ENCODE assay signal across 15 cellular contexts in genomic region chr6:20915626-20916025, GRCh38.
DNase-seq lines count a peak whose midpoint lies in the region; ATAC-seq, FAIRE-seq and TF ChIP-seq lines count a peak whose summit lies in the region.
"Had no signal": no experiment of that assay in that cellular context is flagged by ENCODE, and none has a peak within 500 bp of the region (broad histone marks: within the 10 kb centered on the region; RNA-seq: fewer than 3 reads in every experiment).

No MANE protein-coding gene starts in this region.

- H3K36me3 ChIP-seq in Karpas-422 (ENCODE audit: insufficient read depth, low read length) (no peaks in the 10 kb centered on the region), K562 (ENCODE audit: control insufficient read depth, insufficient read depth, low read length) (no peaks in the 10 kb centered on the region)

- TF ChIP-seq EP300 in K562 (IDR thresholded peaks at IDR 0.05; ENCODE audit: low read length) = no peak

- H3K27ac Mint-ChIP-seq in natural killer cell = no peak overlapping the region
- H3K27ac Mint-ChIP-seq: CD4-positive, alpha-beta memory T cell; H9 had no signal

- FAIRE-seq in D721Med (lab: Jason Lieb, UNC) (peak; percentile 51), K562 (lab: Jason Lieb, UNC) (no peak), GM12891 (lab: Jason Lieb, UNC) (no peak)
- FAIRE-seq: A204.1 had no signal

- DNase-seq in D721Med (ENCODE audit: insufficient read length, low spot score) (no peak), Karpas-422 (peak; percentile 15), K562 (ENCODE audit: extremely low read depth in 1 of 4, low spot score in 3 of 4) (no peak), natural killer cell (no peak), GM12891 (ENCODE audit: insufficient read length, low spot score) (no peak), HPDE6-E6E7 (ENCODE audit: extremely low spot score) (no peak)
- DNase-seq in stimulated activated CD4-positive, alpha-beta T cell treated with anti-CD3 and anti-CD28 coated beads, Interleukin-4, amount 100 ng/mL, for 24 hours = no peak
- DNase-seq: CD4-positive, alpha-beta memory T cell; DMS79 treated with DMSO at 0.1 percent for 48 hours; GF-D8; GOT3; H9 had no signal

- no peak overlapping the region for H3K9ac ChIP-seq in Karpas-422 (ENCODE audit: low read length)
- no peak overlapping the region for H3K9ac ChIP-seq in K562 (ENCODE audit: insufficient read depth in 1 of 2, low read depth in 2 of 2, low read length in 2 of 2)
- H3K9ac ChIP-seq: BLaER1 had no signal

- H3K36me3 Mint-ChIP-seq in natural killer cell = peaks cover 14% of the 10 kb centered on the region

- no peak for ATAC-seq in K562
- ATAC-seq in natural killer cell = no peak

- H3K27me3 ChIP-seq in Karpas-422 (ENCODE audit: low read length) = no peaks in the 10 kb centered on the region
- H3K27me3 ChIP-seq in K562 (ENCODE audit: control insufficient read depth in 2 of 2, insufficient read depth in 2 of 2, low read length in 2 of 2) = no peaks in the 10 kb centered on the region
- H3K27me3 ChIP-seq: BLaER1 had no signal

- H4K20me1 ChIP-seq in Karpas-422 (ENCODE audit: insufficient read depth, low read depth, low read length) (no peaks in the 10 kb centered on the region), K562 (replicated peaks; ENCODE audit: control insufficient read depth, insufficient read depth, low read length) (no peaks in the 10 kb centered on the region)
- H4K20me1 ChIP-seq: BLaER1 had no signal

- intact Hi-C loops in K562 (cut with micrococcal nuclease) = no loop called here
- intact Hi-C loops in natural killer cell (cut with micrococcal nuclease) = no loop called here

- H3K4me1 Mint-ChIP-seq in natural killer cell = peaks cover 0 to 2% of the 10 kb centered on the region in 2 donors

- no peak for TF ChIP-seq RAD21 in K562 (CRISPR knock-in tag; conservative IDR thresholded peaks at IDR 0.05 in 1 of 2, IDR thresholded peaks at IDR 0.05 in 1 of 2)

- H3K79me2 ChIP-seq in Karpas-422 (ENCODE audit: low read length) (no peaks in the 10 kb centered on the region), K562 (ENCODE audit: control insufficient read depth, insufficient read depth, low read length) (no peaks in the 10 kb centered on the region)

- POLR2A ChIA-PET in K562 (lab: Yijun Ruan, JAX) = no interaction called here

- peaks cover 10% of the 10 kb centered on the region for H3K9me3 ChIP-seq in Karpas-422 (ENCODE audit: low read length)
- no peaks in the 10 kb centered on the region; the same call in 1 of the 2 replicates for H3K9me3 ChIP-seq in K562 (replicated peaks; ENCODE audit: control insufficient read depth, insufficient read depth, low read depth, low read length)

- H3K27ac ChIP-seq in Karpas-422 (ENCODE audit: low read length) = no peak overlapping the region
- no peak overlapping the region for H3K27ac ChIP-seq in K562 (ENCODE audit: extremely low read depth, low read depth, low read length)
- H3K27ac ChIP-seq: BLaER1 had no signal

- no peak overlapping the region for H3K4me3 Mint-ChIP-seq in natural killer cell
- H3K4me3 Mint-ChIP-seq: CD14-positive monocyte; CD4-positive, alpha-beta memory T cell; H9 had no signal

- no peak overlapping the region for H3K4me2 ChIP-seq in Karpas-422 (ENCODE audit: low read depth, low read length, poor library complexity, severe bottlenecking)
- H3K4me2 ChIP-seq in K562 (ENCODE audit: insufficient read depth, low read length) = no peak overlapping the region
- H3K4me2 ChIP-seq: BLaER1 had no signal

- CTCF ChIA-PET in K562 (lab: Yijun Ruan, JAX; ENCODE audit: low intra/inter-chr PET ratio) = no interaction called here

- H3K27me3 Mint-ChIP-seq in natural killer cell (ENCODE audit: low read depth in 2 of 2) = no peaks in the 10 kb centered on the region
- H3K27me3 Mint-ChIP-seq: CD4-positive, alpha-beta memory T cell had no signal

- H3K4me3 ChIP-seq in Karpas-422 (ENCODE audit: low read length) (no peak overlapping the region), K562 (no peak overlapping the region)
- H3K4me3 ChIP-seq: BLaER1 had no signal

- H2AFZ ChIP-seq in Karpas-422 (ENCODE audit: low read length) (no peak overlapping the region), K562 (ENCODE audit: low read depth, low read length) (no peak overlapping the region)

- peaks cover 4% of the 10 kb centered on the region in 2 donors for H3K9me3 Mint-ChIP-seq in natural killer cell

- no peaks in the 10 kb centered on the region for H3K9me1 ChIP-seq in K562 (ENCODE audit: control insufficient read depth, insufficient read depth, low read length)

- no TSS peak for BruUV-seq in K562 (replicated peaks; lab: Mats Ljungman, UMichigan)

- H3K9me2 ChIP-seq in Karpas-422 (replicated peaks; ENCODE audit: insufficient read depth, low read length) = no peaks in the 10 kb centered on the region

- in situ Hi-C loops in K562 (cut with MboI) = no loop called here

- H3K4me1 ChIP-seq in Karpas-422 (ENCODE audit: low read length) (no peaks in the 10 kb centered on the region), K562 (replicated peaks in 1 of 2; ENCODE audit: control insufficient read depth in 2 of 2, insufficient read depth in 2 of 2, low read length in 2 of 2) (no peaks in the 10 kb centered on the region)
- H3K4me1 ChIP-seq: BLaER1 had no signal

- TF ChIP-seq CTCF in D721Med (IDR thresholded peaks at IDR 0.05; ENCODE audit: insufficient read depth, missing control alignments) (no peak), K562 (IDR thresholded peaks at IDR 0.05 in 2 of 3, conservative IDR thresholded peaks at IDR 0.05 in 1 of 3; ENCODE audit: insufficient read depth in 2 of 3, low read depth in 1 of 3, low read length in 3 of 3) (no peak), natural killer cell (IDR thresholded peaks at IDR 0.05) (no peak)

- TF ChIP-seq POLR2A in K562 (conservative IDR thresholded peaks at IDR 0.05) = no peak
- no peak for TF ChIP-seq POLR2A in GM12891 (IDR thresholded peaks at IDR 0.05; ENCODE audit: low read depth, low read length)

- 93% methylated on average over 1 of the region's 1 CpG for WGBS in K562 (ENCODE audit: insufficient coverage, low coverage, missing lambda C conversion rate)

TF ChIP-seq in K562, 482 proteins besides CTCF, POLR2A, EP300 and RAD21 (continues in another document):
- no peak for TF ChIP-seq SOX6 (IDR thresholded peaks at IDR 0.05)

TF ChIP-seq in GM12891, 5 proteins besides CTCF, POLR2A, EP300 and RAD21:
- TF ChIP-seq PAX5 (IDR thresholded peaks at IDR 0.05; ENCODE audit: insufficient read depth, low read length, severe bottlenecking) = no peak
- no peak for TF ChIP-seq POU2F2 (IDR thresholded peaks at IDR 0.05; ENCODE audit: low read depth, low read length)
- no peak for TF ChIP-seq POLR2AphosphoS5 (IDR thresholded peaks at IDR 0.05; ENCODE audit: low read depth, low read length)
- TF ChIP-seq TAF1 (IDR thresholded peaks at IDR 0.05; ENCODE audit: low read depth, low read length) = no peak
- TF ChIP-seq SPI1 (IDR thresholded peaks at IDR 0.05; ENCODE audit: low read depth, low read length) = no peak
